In genomic region chr13:29428310-29428991, GRCh38 we compare ENCODE assay signal across 8 cellular contexts.
A peak's percentile ranks its signal among the peaks of the same experiment; 100 is the strongest.
DNase-seq lines count a peak whose midpoint lies in the region; ATAC-seq and TF ChIP-seq lines count a peak whose summit lies in the region.

No MANE protein-coding gene starts in this region.

- H3K4me1 Mint-ChIP-seq in chondrocyte (ENCODE audit: low read depth): peaks cover 9% of the 10 kb centered on the region

- H3K36me3 Mint-ChIP-seq in chondrocyte (ENCODE audit: low read depth): no peaks in the 10 kb centered on the region

- no peaks in the 10 kb centered on the region for H3K9me3 Mint-ChIP-seq in chondrocyte (ENCODE audit: low read depth)

- peak overlapping the region; percentile 14 for H3K4me3 ChIP-seq in LNCaP clone FGC (ENCODE audit: low read depth, low read length)
- peak overlapping the region; percentile 30 for H3K4me3 ChIP-seq in mesodermal cell (ENCODE audit: extremely low read depth, insufficient read depth, low read length, poor library complexity, severe bottlenecking)

- TF ChIP-seq CTCF in LNCaP clone FGC (IDR thresholded peaks at IDR 0.05; ENCODE audit: control insufficient read depth, extremely low read depth, insufficient read depth) (no peak), chondrocyte (IDR thresholded peaks at IDR 0.05) (no peak)

- no peak for ATAC-seq in HG02759 (IDR thresholded peaks at IDR 0.05; ENCODE audit: unreplicated experiment)
- no peak for ATAC-seq in GM21737 (IDR thresholded peaks at IDR 0.05; ENCODE audit: unreplicated experiment)

- no peak overlapping the region for H3K27ac Mint-ChIP-seq in chondrocyte (ENCODE audit: unreplicated experiment)

- H3K36me3 ChIP-seq in mesodermal cell (ENCODE audit: control insufficient read depth, insufficient read depth, low read length): no peaks in the 10 kb centered on the region

- no peaks in the 10 kb centered on the region for H3K4me1 ChIP-seq in mesodermal cell (ENCODE audit: control insufficient read depth, insufficient read depth, low read length, poor library complexity, severe bottlenecking)

- H3K27ac ChIP-seq in mesodermal cell (ENCODE audit: low read depth, low read length, severe bottlenecking): no peak overlapping the region

- DNase-seq in AG08395 (ENCODE audit: low spot score) (peak; percentile 57), LNCaP clone FGC (ENCODE audit: low read depth) (no peak), chondrocyte (ENCODE audit: low spot score) (no peak), NCI-H2196 treated with DMSO at 0.1 percent for 48 hours (lab: John Stamatoyannopoulos, UW; ENCODE audit: unreplicated experiment) (no peak), SIG-M5 (lab: John Stamatoyannopoulos, UW) (no peak)

- no peaks in the 10 kb centered on the region for H3K9me3 ChIP-seq in mesodermal cell (ENCODE audit: control insufficient read depth, low read length)

- peak overlapping the region; percentile 79 for H3K4me3 Mint-ChIP-seq in chondrocyte (ENCODE audit: unreplicated experiment)

- H3K27me3 Mint-ChIP-seq in chondrocyte (ENCODE audit: low read depth): peaks cover 51% of the 10 kb centered on the region

- WGBS in mesodermal cell (ENCODE audit: insufficient coverage in 2 of 2), 2 experiments: 1% methylated on average over 19 to 26 of the region's 31 CpGs
